Comparison of ENCODE assay signal across 8 cellular contexts in genomic region chr7:26397786-26398435, GRCh38.
DNase-seq lines count a peak whose midpoint lies in the region; ATAC-seq and TF ChIP-seq lines count a peak whose summit lies in the region.

No MANE protein-coding gene starts in this region.

- ATAC-seq in GM21360 (IDR thresholded peaks at IDR 0.05; ENCODE audit: unreplicated experiment), result peak; percentile 24
- ATAC-seq in WTC11, result peak; percentile 80
- ATAC-seq in foreskin keratinocyte, result peak; percentile 51
- ATAC-seq in HG03097 (IDR thresholded peaks at IDR 0.05; ENCODE audit: low FRiP score, unreplicated experiment), result no peak

- H3K4me1 ChIP-seq in HUES48 (ENCODE audit: control insufficient read depth, insufficient read depth, low read length) (peaks cover 9% of the 10 kb centered on the region; the same call in 1 of the 2 replicates), foreskin keratinocyte (no peaks in the 10 kb centered on the region), neutrophil (ENCODE audit: control insufficient read depth in 1 of 2, insufficient read depth in 1 of 2, low read depth in 1 of 2, low read length in 1 of 2) (peaks cover 16 to 18% of the 10 kb centered on the region in 2 experiments)

- no peaks in the 10 kb centered on the region for H3K9me3 Mint-ChIP-seq in WTC11

- peak overlapping the region; percentile 75 for H3K4me3 Mint-ChIP-seq in WTC11

- H3K36me3 ChIP-seq in HUES48 (ENCODE audit: control insufficient read depth, insufficient read depth, low read length) (no peaks in the 10 kb centered on the region), neutrophil (no peaks in the 10 kb centered on the region)

- POLR2A ChIA-PET in WTC11 (lab: Charles Lee), result interaction anchor here (1.2 to 1.5 kb wide), 2 partner anchors 12 to 197 kb away, joined by 3 to 4 read pairs; partner anchors contain the start of gene CBX3

- peaks cover 3% of the 10 kb centered on the region; the same call in 1 of the 2 replicates for H3K27me3 ChIP-seq in HUES48 (ENCODE audit: control insufficient read depth, insufficient read depth, low read length)
- peaks cover 20% of the 10 kb centered on the region for H3K27me3 ChIP-seq in foreskin keratinocyte
- H3K27me3 ChIP-seq in neutrophil, result peaks cover 80% of the 10 kb centered on the region

- peak overlapping the region; percentile 75 for H3K4me3 ChIP-seq in HUES48 (ENCODE audit: low read depth, low read length)
- H3K4me3 ChIP-seq in neutrophil (ENCODE audit: low read depth in 1 of 2, low read length in 1 of 2), result peak overlapping the region; percentile 50 to 69

- no peaks in the 10 kb centered on the region for H3K36me3 Mint-ChIP-seq in WTC11

- peaks cover 10% of the 10 kb centered on the region for H3K27me3 Mint-ChIP-seq in WTC11 (ENCODE audit: low read depth)

- peak overlapping the region; percentile 85 for H3K9ac ChIP-seq in HUES48 (ENCODE audit: low read depth, low read length)

- peak overlapping the region; percentile 83 for H3K27ac ChIP-seq in HUES48 (ENCODE audit: low read depth, low read length)
- H3K27ac ChIP-seq in foreskin keratinocyte, result no peak overlapping the region
- no peak overlapping the region for H3K27ac ChIP-seq in neutrophil

- H3K4me1 Mint-ChIP-seq in WTC11, result peaks cover 21% of the 10 kb centered on the region

- DNase-seq in G401 (ENCODE audit: low spot score), result peak; percentile 70
- DNase-seq in WTC11 (ENCODE audit: low spot score), result peak; percentile 61
- no peak for DNase-seq in foreskin keratinocyte
- DNase-seq in A172 (ENCODE audit: low spot score), result no peak

- no peaks in the 10 kb centered on the region for H3K9me3 ChIP-seq in HUES48 (ENCODE audit: control insufficient read depth, insufficient read depth, low read length)
- no peaks in the 10 kb centered on the region for H3K9me3 ChIP-seq in neutrophil

- in situ Hi-C loops in G401 (cut with HindIII; ENCODE audit: low sequenced_read_pairs), result no loop called here

- CTCF ChIA-PET in WTC11 (lab: Charles Lee), result interaction anchor here (0.6 to 2.9 kb wide), 9 partner anchors 13 to 811 kb away, joined by 3 to 19 read pairs (median 3); no protein-coding TSS in a partner anchor

- 0 out of 2 replicates have a peak overlapping the region, but pooled peaks have one; percentile 36 for H3K27ac Mint-ChIP-seq in WTC11

- TF ChIP-seq CTCF in WTC11 (IDR thresholded peaks at IDR 0.05) (no peak), foreskin keratinocyte (conservative IDR thresholded peaks at IDR 0.05) (no peak), neutrophil (IDR thresholded peaks at IDR 0.05) (no peak)

TF ChIP-seq in WTC11, 78 proteins besides CTCF, POLR2A, EP300 and RAD21 (continues in another document):
- TF ChIP-seq ZNF121 (CRISPR knock-in tag; IDR thresholded peaks at IDR 0.05) (no peak), CREB1 (CRISPR knock-in tag; IDR thresholded peaks at IDR 0.05) (no peak), ZNF423 (CRISPR knock-in tag; IDR thresholded peaks at IDR 0.05) (0 out of 2 replicates have a peak, but pooled peaks have one; percentile 16), FOXK1 (CRISPR knock-in tag; IDR thresholded peaks at IDR 0.05) (0 out of 2 replicates have a peak, but pooled peaks have one; percentile 55), ZBTB21 (CRISPR knock-in tag; IDR thresholded peaks at IDR 0.05; ENCODE audit: borderline replicate concordance) (no peak), JUN (CRISPR knock-in tag; IDR thresholded peaks at IDR 0.05) (no peak), SOX15 (CRISPR knock-in tag; IDR thresholded peaks at IDR 0.05) (no peak), MAX (CRISPR knock-in tag; IDR thresholded peaks at IDR 0.05) (peak; percentile 78), MXD4 (CRISPR knock-in tag; IDR thresholded peaks at IDR 0.05; ENCODE audit: borderline replicate concordance) (no peak)
- TF ChIP-seq, protein P1, sequence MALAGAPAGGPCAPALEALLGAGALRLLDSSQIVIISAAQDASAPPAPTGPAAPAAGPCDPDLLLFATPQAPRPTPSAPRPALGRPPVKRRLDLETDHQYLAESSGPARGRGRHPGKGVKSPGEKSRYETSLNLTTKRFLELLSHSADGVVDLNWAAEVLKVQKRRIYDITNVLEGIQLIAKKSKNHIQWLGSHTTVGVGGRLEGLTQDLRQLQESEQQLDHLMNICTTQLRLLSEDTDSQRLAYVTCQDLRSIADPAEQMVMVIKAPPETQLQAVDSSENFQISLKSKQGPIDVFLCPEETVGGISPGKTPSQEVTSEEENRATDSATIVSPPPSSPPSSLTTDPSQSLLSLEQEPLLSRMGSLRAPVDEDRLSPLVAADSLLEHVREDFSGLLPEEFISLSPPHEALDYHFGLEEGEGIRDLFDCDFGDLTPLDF (CRISPR knock-in tag; IDR thresholded peaks at IDR 0.05), result no peak
- TF ChIP-seq, protein P2, sequence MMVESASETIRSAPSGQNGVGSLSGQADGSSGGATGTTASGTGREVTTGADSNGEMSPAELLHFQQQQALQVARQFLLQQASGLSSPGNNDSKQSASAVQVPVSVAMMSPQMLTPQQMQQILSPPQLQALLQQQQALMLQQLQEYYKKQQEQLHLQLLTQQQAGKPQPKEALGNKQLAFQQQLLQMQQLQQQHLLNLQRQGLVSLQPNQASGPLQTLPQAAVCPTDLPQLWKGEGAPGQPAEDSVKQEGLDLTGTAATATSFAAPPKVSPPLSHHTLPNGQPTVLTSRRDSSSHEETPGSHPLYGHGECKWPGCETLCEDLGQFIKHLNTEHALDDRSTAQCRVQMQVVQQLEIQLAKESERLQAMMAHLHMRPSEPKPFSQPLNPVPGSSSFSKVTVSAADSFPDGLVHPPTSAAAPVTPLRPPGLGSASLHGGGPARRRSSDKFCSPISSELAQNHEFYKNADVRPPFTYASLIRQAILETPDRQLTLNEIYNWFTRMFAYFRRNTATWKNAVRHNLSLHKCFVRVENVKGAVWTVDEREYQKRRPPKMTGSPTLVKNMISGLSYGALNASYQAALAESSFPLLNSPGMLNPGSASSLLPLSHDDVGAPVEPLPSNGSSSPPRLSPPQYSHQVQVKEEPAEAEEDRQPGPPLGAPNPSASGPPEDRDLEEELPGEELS (CRISPR knock-in tag; IDR thresholded peaks at IDR 0.05), result peak; percentile 34; the same call in 1 of the 2 replicates
- TF ChIP-seq, protein P3, sequence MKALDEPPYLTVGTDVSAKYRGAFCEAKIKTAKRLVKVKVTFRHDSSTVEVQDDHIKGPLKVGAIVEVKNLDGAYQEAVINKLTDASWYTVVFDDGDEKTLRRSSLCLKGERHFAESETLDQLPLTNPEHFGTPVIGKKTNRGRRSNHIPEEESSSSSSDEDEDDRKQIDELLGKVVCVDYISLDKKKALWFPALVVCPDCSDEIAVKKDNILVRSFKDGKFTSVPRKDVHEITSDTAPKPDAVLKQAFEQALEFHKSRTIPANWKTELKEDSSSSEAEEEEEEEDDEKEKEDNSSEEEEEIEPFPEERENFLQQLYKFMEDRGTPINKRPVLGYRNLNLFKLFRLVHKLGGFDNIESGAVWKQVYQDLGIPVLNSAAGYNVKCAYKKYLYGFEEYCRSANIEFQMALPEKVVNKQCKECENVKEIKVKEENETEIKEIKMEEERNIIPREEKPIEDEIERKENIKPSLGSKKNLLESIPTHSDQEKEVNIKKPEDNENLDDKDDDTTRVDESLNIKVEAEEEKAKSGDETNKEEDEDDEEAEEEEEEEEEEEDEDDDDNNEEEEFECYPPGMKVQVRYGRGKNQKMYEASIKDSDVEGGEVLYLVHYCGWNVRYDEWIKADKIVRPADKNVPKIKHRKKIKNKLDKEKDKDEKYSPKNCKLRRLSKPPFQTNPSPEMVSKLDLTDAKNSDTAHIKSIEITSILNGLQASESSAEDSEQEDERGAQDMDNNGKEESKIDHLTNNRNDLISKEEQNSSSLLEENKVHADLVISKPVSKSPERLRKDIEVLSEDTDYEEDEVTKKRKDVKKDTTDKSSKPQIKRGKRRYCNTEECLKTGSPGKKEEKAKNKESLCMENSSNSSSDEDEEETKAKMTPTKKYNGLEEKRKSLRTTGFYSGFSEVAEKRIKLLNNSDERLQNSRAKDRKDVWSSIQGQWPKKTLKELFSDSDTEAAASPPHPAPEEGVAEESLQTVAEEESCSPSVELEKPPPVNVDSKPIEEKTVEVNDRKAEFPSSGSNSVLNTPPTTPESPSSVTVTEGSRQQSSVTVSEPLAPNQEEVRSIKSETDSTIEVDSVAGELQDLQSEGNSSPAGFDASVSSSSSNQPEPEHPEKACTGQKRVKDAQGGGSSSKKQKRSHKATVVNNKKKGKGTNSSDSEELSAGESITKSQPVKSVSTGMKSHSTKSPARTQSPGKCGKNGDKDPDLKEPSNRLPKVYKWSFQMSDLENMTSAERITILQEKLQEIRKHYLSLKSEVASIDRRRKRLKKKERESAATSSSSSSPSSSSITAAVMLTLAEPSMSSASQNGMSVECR (CRISPR knock-in tag; IDR thresholded peaks at IDR 0.05; ENCODE audit: borderline replicate concordance), result 0 out of 2 replicates have a peak, but pooled peaks have one; percentile 60
- TF ChIP-seq, protein P4, sequence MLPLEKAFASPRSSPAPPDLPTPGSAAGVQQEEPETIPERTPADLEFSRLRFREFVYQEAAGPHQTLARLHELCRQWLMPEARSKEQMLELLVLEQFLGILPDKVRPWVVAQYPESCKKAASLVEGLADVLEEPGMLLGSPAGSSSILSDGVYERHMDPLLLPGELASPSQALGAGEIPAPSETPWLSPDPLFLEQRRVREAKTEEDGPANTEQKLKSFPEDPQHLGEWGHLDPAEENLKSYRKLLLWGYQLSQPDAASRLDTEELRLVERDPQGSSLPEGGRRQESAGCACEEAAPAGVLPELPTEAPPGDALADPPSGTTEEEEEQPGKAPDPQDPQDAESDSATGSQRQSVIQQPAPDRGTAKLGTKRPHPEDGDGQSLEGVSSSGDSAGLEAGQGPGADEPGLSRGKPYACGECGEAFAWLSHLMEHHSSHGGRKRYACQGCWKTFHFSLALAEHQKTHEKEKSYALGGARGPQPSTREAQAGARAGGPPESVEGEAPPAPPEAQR (CRISPR knock-in tag; IDR thresholded peaks at IDR 0.05), result no peak
- TF ChIP-seq, protein P5, sequence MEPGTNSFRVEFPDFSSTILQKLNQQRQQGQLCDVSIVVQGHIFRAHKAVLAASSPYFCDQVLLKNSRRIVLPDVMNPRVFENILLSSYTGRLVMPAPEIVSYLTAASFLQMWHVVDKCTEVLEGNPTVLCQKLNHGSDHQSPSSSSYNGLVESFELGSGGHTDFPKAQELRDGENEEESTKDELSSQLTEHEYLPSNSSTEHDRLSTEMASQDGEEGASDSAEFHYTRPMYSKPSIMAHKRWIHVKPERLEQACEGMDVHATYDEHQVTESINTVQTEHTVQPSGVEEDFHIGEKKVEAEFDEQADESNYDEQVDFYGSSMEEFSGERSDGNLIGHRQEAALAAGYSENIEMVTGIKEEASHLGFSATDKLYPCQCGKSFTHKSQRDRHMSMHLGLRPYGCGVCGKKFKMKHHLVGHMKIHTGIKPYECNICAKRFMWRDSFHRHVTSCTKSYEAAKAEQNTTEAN (CRISPR knock-in tag; IDR thresholded peaks at IDR 0.05), result no peak

Comparison
In these comparisons a context has a peak if more than half of its experiments do, and no peak if none do; other contexts are left out.
1. DNase-seq: peak in G401 (single experiment) and WTC11 (single experiment); none in foreskin keratinocyte (0 of 2) and A172 (single experiment).